10 cellular contexts compared by ENCODE assay signal in genomic region chr14:106875503-106875902, GRCh38.
DNase-seq lines count a peak whose midpoint lies in the region; FAIRE-seq lines count a peak whose summit lies in the region.
"Had no signal": no experiment of that assay in that cellular context is flagged by ENCODE, and none has a peak within 500 bp of the region (broad histone marks: within the 10 kb centered on the region; RNA-seq: fewer than 3 reads in every experiment).

No MANE protein-coding gene starts in this region.

- no peak overlapping the region for H3K27ac Mint-ChIP-seq in activated CD4-positive, alpha-beta memory T cell treated with anti-CD3 and anti-CD28 coated beads, Interleukin-2, amount 10 ng/mL, durations not matched to agents 7 days and 5 days
- H3K27ac Mint-ChIP-seq: T-helper 1 cell treated with Interleukin-12 subunit alpha and Interleukin-12 subunit beta and Interleukin-4 antibody, amounts not matched to agents 30 μg/mL and 1 μg/mL, for 36 hours had no signal

- CTCF ChIA-PET in activated CD4-positive, alpha-beta memory T cell treated with anti-CD3 and anti-CD28 coated beads, Interleukin-2, amount 10 ng/mL, durations not matched to agents 7 days and 5 days (lab: Charles Lee) = interaction anchor here (0.7 to 4.0 kb wide), 5 partner anchors 14 to 212 kb away, joined by 3 to 31 read pairs (median 9); no protein-coding TSS in a partner anchor

- no peaks in the 10 kb centered on the region for H3K9me3 Mint-ChIP-seq in activated CD4-positive, alpha-beta memory T cell treated with anti-CD3 and anti-CD28 coated beads, Interleukin-2, amount 10 ng/mL, durations not matched to agents 7 days and 5 days
- H3K9me3 Mint-ChIP-seq: naive thymus-derived CD8-positive, alpha-beta T cell; T-helper 1 cell treated with Interleukin-12 subunit alpha and Interleukin-12 subunit beta and Interleukin-4 antibody, amounts not matched to agents 30 μg/mL and 1 μg/mL, for 36 hours had no signal

- no peak for FAIRE-seq in RCC 7860 (lab: Jason Lieb, UNC)

- DNase-seq in NCI-H748 (lab: John Stamatoyannopoulos, UW; ENCODE audit: unreplicated experiment) (peak; percentile 59), NCI-H748 treated with DMSO at 0.1 percent for 48 hours (lab: John Stamatoyannopoulos, UW) (no peak), KBM-7 (peak; percentile 72), cerebellar nuclear complex (lab: John Stamatoyannopoulos, UW) (no peak), RCC 7860 (ENCODE audit: low spot score) (no peak), NCI-H226 (no peak)
- peak; percentile 55 for DNase-seq in activated CD4-positive, alpha-beta memory T cell treated with anti-CD3 and anti-CD28 coated beads, Interleukin-2, amount 10 ng/mL, durations not matched to agents 7 days and 5 days
- DNase-seq in stimulated activated CD4-positive, alpha-beta T cell treated with anti-CD3 and anti-CD28 coated beads, Interleukin-15, amount 100 ng/mL, for 24 hours = peak; percentile 50

- in situ Hi-C loops in KBM-7 (cut with MboI; ENCODE audit: low pct_unique_long_range_greater_than_20kb, low sequenced_read_pairs) = no loop called here

- no peak overlapping the region for H3K4me3 Mint-ChIP-seq in activated CD4-positive, alpha-beta memory T cell treated with anti-CD3 and anti-CD28 coated beads, Interleukin-2, amount 10 ng/mL, durations not matched to agents 7 days and 5 days
- H3K4me3 Mint-ChIP-seq: naive thymus-derived CD8-positive, alpha-beta T cell; T-helper 1 cell treated with Interleukin-12 subunit alpha and Interleukin-12 subunit beta and Interleukin-4 antibody, amounts not matched to agents 30 μg/mL and 1 μg/mL, for 36 hours had no signal

- H3K4me1 Mint-ChIP-seq in activated CD4-positive, alpha-beta memory T cell treated with anti-CD3 and anti-CD28 coated beads, Interleukin-2, amount 10 ng/mL, durations not matched to agents 7 days and 5 days = peaks cover 16% of the 10 kb centered on the region

- POLR2A ChIA-PET in activated CD4-positive, alpha-beta memory T cell treated with anti-CD3 and anti-CD28 coated beads, Interleukin-2, amount 10 ng/mL, durations not matched to agents 7 days and 5 days (lab: Charles Lee) = no interaction called here

- peaks cover 34% of the 10 kb centered on the region for H3K27me3 Mint-ChIP-seq in activated CD4-positive, alpha-beta memory T cell treated with anti-CD3 and anti-CD28 coated beads, Interleukin-2, amount 10 ng/mL, durations not matched to agents 7 days and 5 days

- no peaks in the 10 kb centered on the region for H3K36me3 Mint-ChIP-seq in activated CD4-positive, alpha-beta memory T cell treated with anti-CD3 and anti-CD28 coated beads, Interleukin-2, amount 10 ng/mL, durations not matched to agents 7 days and 5 days (ENCODE audit: low read depth)
- H3K36me3 Mint-ChIP-seq: naive thymus-derived CD8-positive, alpha-beta T cell had no signal

Comparison
In these comparisons a context has a peak if more than half of its experiments do, and no peak if none do; other contexts are left out.
1. DNase-seq: peak in NCI-H748 (single experiment), KBM-7 (single experiment), activated CD4-positive, alpha-beta memory T cell treated with anti-CD3 and anti-CD28 coated beads, Interleukin-2, amount 10 ng/mL, durations not matched to agents 7 days and 5 days (single experiment) and stimulated activated CD4-positive, alpha-beta T cell treated with anti-CD3 and anti-CD28 coated beads, Interleukin-15, amount 100 ng/mL, for 24 hours (single experiment); none in NCI-H748 treated with DMSO at 0.1 percent for 48 hours (single experiment), cerebellar nuclear complex (0 of 2), RCC 7860 (single experiment) and NCI-H226 (single experiment).